ENCODE assay signal across 8 cellular contexts in the genomic region with DNA sequence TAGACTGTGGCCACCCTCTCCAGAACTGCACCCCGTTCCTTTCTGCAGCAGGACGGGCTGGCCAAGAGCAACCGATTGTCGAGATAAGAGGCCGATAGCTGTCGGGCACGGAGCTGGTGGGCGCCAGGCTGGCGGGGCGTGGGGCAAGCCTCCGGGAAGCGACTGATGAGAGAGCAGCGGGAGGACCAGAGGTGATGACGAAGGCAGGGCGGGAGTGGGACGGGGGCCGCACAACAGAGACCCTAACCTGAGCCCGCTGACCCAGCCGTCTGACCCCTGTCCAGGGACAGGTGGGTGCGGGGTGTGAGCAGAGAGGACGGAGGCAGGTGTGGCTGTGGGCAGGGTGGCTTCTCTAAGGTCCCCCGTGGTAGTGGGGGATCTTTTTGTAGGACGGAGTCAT. TPM values are rescaled to one million over a fixed set of nuclear protein-coding genes. Genes with fewer than 3 reads are reported as not detected.
DNase-seq lines count a peak whose midpoint lies in the region; ATAC-seq, FAIRE-seq and TF ChIP-seq lines count a peak whose summit lies in the region.

No MANE protein-coding gene starts in this region.

- H3K79me2 ChIP-seq in Loucy (ENCODE audit: insufficient read depth, low read length) (no peaks in the 10 kb centered on the region), parathyroid adenoma (no peaks in the 10 kb centered on the region)

- DNase-seq in CD8-positive, alpha-beta memory T cell, result no peak
- DNase-seq in chondrocyte (ENCODE audit: low spot score), result no peak
- no peak for DNase-seq in globus pallidus (ENCODE audit: low spot score)
- no peak for DNase-seq in NCI-H2107 treated with DMSO at 0.1 percent for 48 hours (lab: John Stamatoyannopoulos, UW; ENCODE audit: unreplicated experiment)
- DNase-seq in urothelium cell line (ENCODE audit: low spot score), result no peak

- H3K4me3 ChIP-seq in CD8-positive, alpha-beta memory T cell (ENCODE audit: low read length), result peak overlapping the region; percentile 62
- H3K4me3 ChIP-seq in Loucy (ENCODE audit: low read length, poor library complexity, severe bottlenecking) (peak overlapping the region; percentile 71), parathyroid adenoma (ENCODE audit: low read depth, low read length) (peak overlapping the region; percentile 68)

- H3K4me3 Mint-ChIP-seq in CD8-positive, alpha-beta memory T cell, result peak overlapping the region; percentile 19 to 86 (median 78)
- peak overlapping the region; percentile 75 for H3K4me3 Mint-ChIP-seq in chondrocyte (ENCODE audit: unreplicated experiment)

- no peaks in the 10 kb centered on the region for H4K20me1 ChIP-seq in Loucy (ENCODE audit: insufficient read depth, low read length, poor library complexity, severe bottlenecking)

- H2AFZ ChIP-seq in Loucy (ENCODE audit: low read length) (no peak overlapping the region), parathyroid adenoma (peak overlapping the region; percentile 82)

- no peaks in the 10 kb centered on the region for H3K9me3 Mint-ChIP-seq in CD8-positive, alpha-beta memory T cell
- H3K9me3 Mint-ChIP-seq in chondrocyte (ENCODE audit: low read depth), result peaks cover 5% of the 10 kb centered on the region

- no peak for FAIRE-seq in urothelium cell line (lab: Jason Lieb, UNC)

- peaks cover 3% of the 10 kb centered on the region for H3K4me1 ChIP-seq in CD8-positive, alpha-beta memory T cell (ENCODE audit: insufficient read depth, low read length)
- H3K4me1 ChIP-seq in Loucy (ENCODE audit: insufficient read depth, low read length, poor library complexity, severe bottlenecking) (no peaks in the 10 kb centered on the region), parathyroid adenoma (no peaks in the 10 kb centered on the region)

- no peaks in the 10 kb centered on the region for H3K36me3 Mint-ChIP-seq in CD8-positive, alpha-beta memory T cell
- H3K36me3 Mint-ChIP-seq in chondrocyte (ENCODE audit: low read depth), result no peaks in the 10 kb centered on the region

- CTCF ChIA-PET in CD8-positive, alpha-beta memory T cell (lab: Charles Lee), result no interaction called here

- H3K4me2 ChIP-seq in Loucy (ENCODE audit: low read depth, low read length, poor library complexity, severe bottlenecking) (peak overlapping the region; percentile 58), parathyroid adenoma (ENCODE audit: low read length) (peak overlapping the region; percentile 82)

- ATAC-seq in GM21447 (IDR thresholded peaks at IDR 0.05; ENCODE audit: unreplicated experiment), result no peak

- no peaks in the 10 kb centered on the region for H3K27me3 Mint-ChIP-seq in CD8-positive, alpha-beta memory T cell
- peaks cover 10% of the 10 kb centered on the region for H3K27me3 Mint-ChIP-seq in chondrocyte (ENCODE audit: low read depth)

- TF ChIP-seq CTCF in Loucy (conservative IDR thresholded peaks at IDR 0.05; ENCODE audit: low read length) (no peak), chondrocyte (IDR thresholded peaks at IDR 0.05) (no peak), parathyroid adenoma (IDR thresholded peaks at IDR 0.05) (no peak)

- no peaks in the 10 kb centered on the region for H3K36me3 ChIP-seq in CD8-positive, alpha-beta memory T cell (ENCODE audit: insufficient read depth, low read length)
- H3K36me3 ChIP-seq in Loucy (ENCODE audit: insufficient read depth, low read length) (no peaks in the 10 kb centered on the region), parathyroid adenoma (ENCODE audit: control insufficient read depth, insufficient read depth, low read length) (no peaks in the 10 kb centered on the region)

- H3K27ac Mint-ChIP-seq in CD8-positive, alpha-beta memory T cell, result peak overlapping the region; percentile 43 to 98 (median 86)
- no peak overlapping the region for H3K27ac Mint-ChIP-seq in chondrocyte (ENCODE audit: unreplicated experiment)

- no peaks in the 10 kb centered on the region for H3F3A ChIP-seq in Loucy (ENCODE audit: low read depth)

- no peaks in the 10 kb centered on the region for H3K9me3 ChIP-seq in CD8-positive, alpha-beta memory T cell (ENCODE audit: low read length)
- H3K9me3 ChIP-seq in Loucy (ENCODE audit: insufficient read depth, low read depth, low read length) (no peaks in the 10 kb centered on the region), parathyroid adenoma (ENCODE audit: control insufficient read depth, low read length) (no peaks in the 10 kb centered on the region)

- H3K9me2 ChIP-seq in Loucy (replicated peaks; ENCODE audit: low read depth, low read length), result no peaks in the 10 kb centered on the region

- no peaks in the 10 kb centered on the region for H3K27me3 ChIP-seq in CD8-positive, alpha-beta memory T cell (ENCODE audit: insufficient read depth, low read length, poor library complexity, severe bottlenecking)
- no peaks in the 10 kb centered on the region for H3K27me3 ChIP-seq in Loucy (ENCODE audit: insufficient read depth, low read length, poor library complexity, severe bottlenecking)
- no peaks in the 10 kb centered on the region for H3K27me3 ChIP-seq in parathyroid adenoma (ENCODE audit: control insufficient read depth, insufficient read depth, low read length)

- H3K9ac ChIP-seq in Loucy (ENCODE audit: low read depth, low read length, poor library complexity, severe bottlenecking) (no peak overlapping the region), parathyroid adenoma (no peak overlapping the region)

- H3K27ac ChIP-seq in CD8-positive, alpha-beta memory T cell (ENCODE audit: low read depth, low read length), result peak overlapping the region; percentile 69
- H3K27ac ChIP-seq in parathyroid adenoma, result peak overlapping the region; percentile 61

- peaks cover under 1 to 20% (median 3%) of the 10 kb centered on the region in 3 donors for H3K4me1 Mint-ChIP-seq in CD8-positive, alpha-beta memory T cell
- peaks cover 2% of the 10 kb centered on the region for H3K4me1 Mint-ChIP-seq in chondrocyte (ENCODE audit: low read depth)

- POLR2A ChIA-PET in CD8-positive, alpha-beta memory T cell (lab: Charles Lee), result interaction anchor here (0.7 to 1.6 kb wide), 3 partner anchors 47 to 73 kb away, joined by 3 to 6 read pairs (median 4); partner anchors contain the start of gene TOLLIP

RNA-seq across cellular contexts. Expression of gene BRSK2, which starts 7.3 kb away (rescaled TPM):
- under 1 TPM; 0.35 to 0.59 TPM for total RNA-seq in CD8-positive, alpha-beta memory T cell
- 0.23 TPM for polyA plus RNA-seq in CD8-positive, alpha-beta memory T cell
- total RNA-seq in chondrocyte, result 1.8 to 6.9 TPM (median 6.0 TPM) in 3 replicates
